10 cellular contexts compared by ENCODE assay signal in genomic region chr14:91350483-91350812, GRCh38.
DNase-seq lines count a peak whose midpoint lies in the region; ATAC-seq and TF ChIP-seq lines count a peak whose summit lies in the region.
"Had no signal": no experiment of that assay in that cellular context is flagged by ENCODE, and none has a peak within 500 bp of the region (broad histone marks: within the 10 kb centered on the region; RNA-seq: fewer than 3 reads in every experiment).

No MANE protein-coding gene starts in this region.

- H3K4me1 ChIP-seq in BLaER1 (peaks cover 89% of the 10 kb centered on the region), endocrine pancreas (ENCODE audit: control insufficient read depth, insufficient read depth, low read length) (no peaks in the 10 kb centered on the region), A673 (ENCODE audit: insufficient read depth, low read length, poor library complexity, severe bottlenecking) (peaks cover 32% of the 10 kb centered on the region)
- H3K4me1 ChIP-seq: BE2C had no signal

- DNase-seq in A673 (ENCODE audit: low spot score) (no peak), posterior vena cava (ENCODE audit: low spot score) (no peak), GM19240 (ENCODE audit: insufficient read length, low spot score) (no peak), kidney glomerular epithelial cell (lab: John Stamatoyannopoulos, UW) (no peak)
- DNase-seq: BE2C, KG1 had no signal

- H3K27me3 ChIP-seq in BLaER1 (no peaks in the 10 kb centered on the region), endocrine pancreas (ENCODE audit: control insufficient read depth, insufficient read depth, low read length) (no peaks in the 10 kb centered on the region), A673 (replicated peaks; ENCODE audit: insufficient read depth, low read depth, low read length, poor library complexity) (no peaks in the 10 kb centered on the region)
- H3K27me3 ChIP-seq: BE2C had no signal

- H3K36me3 ChIP-seq in BLaER1: peaks cover 28% of the 10 kb centered on the region
- no peaks in the 10 kb centered on the region for H3K36me3 ChIP-seq in endocrine pancreas (ENCODE audit: control insufficient read depth, insufficient read depth, low read length)
- H3K36me3 ChIP-seq in A673 (ENCODE audit: insufficient read depth, low read length, poor library complexity, severe bottlenecking): no peaks in the 10 kb centered on the region
- H3K36me3 ChIP-seq: BE2C had no signal

- H3K9ac ChIP-seq in BLaER1: no peak overlapping the region; the same call in 1 of the 2 replicates
- no peak overlapping the region for H3K9ac ChIP-seq in endocrine pancreas (ENCODE audit: control insufficient read depth, insufficient read depth, low read length)

- intact Hi-C loops in A673 (cut with micrococcal nuclease; ENCODE audit: unreplicated experiment) (no loop called here), posterior vena cava (cut with DNase I) (no loop called here)

- H3K27ac ChIP-seq in BLaER1 (0 out of 2 replicates have a peak overlapping the region, but pooled peaks have one; percentile 42), A673 (ENCODE audit: low read depth, low read length, poor library complexity, severe bottlenecking) (no peak overlapping the region)

- CTCF ChIA-PET in A673 (lab: Charles Lee): interaction anchor here (0.6 kb wide), 1 partner anchor 25 kb away, joined by 4 read pairs; no protein-coding TSS in a partner anchor

- POLR2A ChIA-PET in A673 (lab: Charles Lee; ENCODE audit: low non-redundant PET): interaction anchor here (0.7 kb wide), 1 partner anchor 20 kb away, joined by 4 read pairs; no protein-coding TSS in a partner anchor

- peak overlapping the region; percentile 44; the same call in 1 of the 2 replicates for H3K4me3 ChIP-seq in BLaER1
- peak overlapping the region; percentile 89 for H3K4me3 ChIP-seq in endocrine pancreas (ENCODE audit: control insufficient read depth, insufficient read depth, low read length)
- H3K4me3 ChIP-seq in A673 (ENCODE audit: low read depth, low read length, poor library complexity, severe bottlenecking): no peak overlapping the region

- no TSS peak for BruUV-seq in A673 (replicated peaks; lab: Mats Ljungman, UMichigan)

- ATAC-seq in GM19372 (IDR thresholded peaks at IDR 0.05; ENCODE audit: low read depth, unreplicated experiment) (peak; percentile 10), HG03520 (IDR thresholded peaks at IDR 0.05; ENCODE audit: unreplicated experiment) (peak; percentile 4)

- peaks cover 91% of the 10 kb centered on the region for H4K20me1 ChIP-seq in BLaER1

- H3K4me2 ChIP-seq in BLaER1: peak overlapping the region; percentile 87

- TF ChIP-seq CTCF in A673 (conservative IDR thresholded peaks at IDR 0.05; ENCODE audit: low read depth, low read length): no peak

- H3K9me3 ChIP-seq in BLaER1 (0 out of 2 replicates have a peak, but pooled peaks cover 4% of the 10 kb centered on the region), endocrine pancreas (ENCODE audit: control insufficient read depth, low read length) (no peaks in the 10 kb centered on the region), A673 (ENCODE audit: low read depth, low read length, poor library complexity, severe bottlenecking) (no peaks in the 10 kb centered on the region)
- H3K9me3 ChIP-seq: BE2C had no signal
